In genomic region chr1:192544983-192545393, GRCh38 we compare ENCODE assay signal across 8 cellular contexts. TPM values are rescaled to one million over a fixed set of nuclear protein-coding genes. Genes with fewer than 3 reads are reported as not detected.
A peak's percentile ranks its signal among the peaks of the same experiment; 100 is the strongest.
DNase-seq lines count a peak whose midpoint lies in the region; ATAC-seq and TF ChIP-seq lines count a peak whose summit lies in the region.

No MANE protein-coding gene starts in this region.

- peak; percentile 88 to 90 for ATAC-seq in activated naive CD4-positive, alpha-beta T cell treated with anti-CD3 and anti-CD28 coated beads, Interleukin-2, amount 50 U/mL, for 72 hours
- peak; percentile 46 for ATAC-seq in HG03103 (IDR thresholded peaks at IDR 0.05; ENCODE audit: low read depth, unreplicated experiment)

- H3K27ac ChIP-seq in mesodermal cell (ENCODE audit: low read depth, low read length, severe bottlenecking) (peak overlapping the region; percentile 83), adrenal gland (no peak overlapping the region)
- no peak overlapping the region for H3K27ac ChIP-seq in effector memory CD4-positive, alpha-beta T cell (ENCODE audit: insufficient read depth, low read length, poor library complexity, severe bottlenecking)

- H3K36me3 ChIP-seq in mesodermal cell (ENCODE audit: control insufficient read depth, insufficient read depth, low read length) (no peaks in the 10 kb centered on the region), adrenal gland (replicated peaks in 1 of 2) (no peaks in the 10 kb centered on the region)
- no peaks in the 10 kb centered on the region for H3K36me3 ChIP-seq in effector memory CD4-positive, alpha-beta T cell (ENCODE audit: control insufficient read depth, insufficient read depth, low read length)

- TF ChIP-seq POLR2A in adrenal gland (IDR thresholded peaks at IDR 0.05), result no peak

- H3K9me3 Mint-ChIP-seq in activated naive CD4-positive, alpha-beta T cell treated with anti-CD3 and anti-CD28 coated beads, Interleukin-2, amount 50 U/mL, for 72 hours, result no peaks in the 10 kb centered on the region

- no peaks in the 10 kb centered on the region for H3K27me3 ChIP-seq in adrenal gland
- no peaks in the 10 kb centered on the region for H3K27me3 ChIP-seq in effector memory CD4-positive, alpha-beta T cell (replicated peaks; ENCODE audit: control insufficient read depth, insufficient read depth, low read length, poor library complexity, severe bottlenecking)

- H3K9me3 ChIP-seq in mesodermal cell (ENCODE audit: control insufficient read depth, low read length), result no peaks in the 10 kb centered on the region
- no peaks in the 10 kb centered on the region for H3K9me3 ChIP-seq in adrenal gland (replicated peaks in 1 of 3)
- H3K9me3 ChIP-seq in effector memory CD4-positive, alpha-beta T cell (ENCODE audit: control insufficient read depth, low read length), result no peaks in the 10 kb centered on the region

- H3K4me1 ChIP-seq in mesodermal cell (ENCODE audit: control insufficient read depth, insufficient read depth, low read length, poor library complexity, severe bottlenecking) (peaks cover 24% of the 10 kb centered on the region), adrenal gland (replicated peaks in 1 of 2) (peaks cover 0 to under 1% of the 10 kb centered on the region in 2 donors)
- H3K4me1 ChIP-seq in effector memory CD4-positive, alpha-beta T cell (ENCODE audit: control insufficient read depth, insufficient read depth, low read length, poor library complexity, severe bottlenecking), result peaks cover 3% of the 10 kb centered on the region

- TF ChIP-seq CTCF in WI38 (IDR thresholded peaks at IDR 0.05; ENCODE audit: low read depth, low read length), result no peak
- TF ChIP-seq CTCF in adrenal gland (IDR thresholded peaks at IDR 0.05), result no peak

- H3K36me3 Mint-ChIP-seq in activated naive CD4-positive, alpha-beta T cell treated with anti-CD3 and anti-CD28 coated beads, Interleukin-2, amount 50 U/mL, for 72 hours, result no peaks in the 10 kb centered on the region

- no peak overlapping the region for H3K27ac Mint-ChIP-seq in activated naive CD4-positive, alpha-beta T cell treated with anti-CD3 and anti-CD28 coated beads, Interleukin-2, amount 50 U/mL, for 72 hours

- 40 to 47% methylated on average over 1 to 2 of the region's 5 CpGs for WGBS in mesodermal cell (ENCODE audit: insufficient coverage in 2 of 2), 2 experiments
- WGBS in adrenal gland, 4 donors, result 59 to 72% (median 65%) methylated on average over 5 of the region's 5 CpGs

- intact Hi-C loops in adrenal gland (cut with DNase I), result no loop called here

- no peak for DNase-seq in activated naive CD4-positive, alpha-beta T cell treated with anti-CD3 and anti-CD28 coated beads, Interleukin-2, amount 50 U/mL, for 72 hours (ENCODE audit: low spot score in 2 of 2)
- no peak for DNase-seq in activated naive CD4-positive, alpha-beta T cell treated with anti-CD3 and anti-CD28 coated beads, Interleukin-2, amount 50 U/mL, for 16 hours
- DNase-seq in adrenal gland (no peak), UCSD-AML1 (lab: John Stamatoyannopoulos, UW; ENCODE audit: unreplicated experiment) (no peak)
- no peak for DNase-seq in effector memory CD4-positive, alpha-beta T cell

- H3K4me3 ChIP-seq in WI38 (ENCODE audit: low read depth, low read length) (peak overlapping the region; percentile 36), mesodermal cell (ENCODE audit: extremely low read depth, insufficient read depth, low read length, poor library complexity, severe bottlenecking) (no peak overlapping the region), adrenal gland (no peak overlapping the region)
- no peak overlapping the region for H3K4me3 ChIP-seq in effector memory CD4-positive, alpha-beta T cell (ENCODE audit: insufficient read depth, low read depth, low read length, poor library complexity, severe bottlenecking)

RNA-seq across cellular contexts. Expression of gene RGS1, which starts 30.6 kb away (rescaled TPM):
- 10 to 100 TPM in 1 of 2 donors, 1 to 10 TPM in 1; 9.0 to 12.0 TPM for total RNA-seq in activated naive CD4-positive, alpha-beta T cell treated with anti-CD3 and anti-CD28 coated beads, Interleukin-2, amount 50 U/mL, for 72 hours
- 9.3 TPM for polyA plus RNA-seq in mesodermal cell (2013, experiment 1 of 2)
- polyA plus RNA-seq in mesodermal cell (2013, experiment 2 of 2), result 14.9 TPM
- 10 to 100 TPM in 5 of 8 donors, 1 to 10 TPM in 3; 2.7 to 69.3 (median 15.4) TPM for total RNA-seq in adrenal gland
- 100 to 1,000 TPM in 1 of 3 donors, 1 to 10 TPM in 2; 5.2 to 124 (median 6.0) TPM for polyA plus RNA-seq in adrenal gland
